In genomic region chrX:45186643-45187026, GRCh38 we compare ENCODE assay signal across 1 cellular context.
TF ChIP-seq lines count a peak whose summit lies in the region.

No MANE protein-coding gene starts in this region.

TF ChIP-seq in GM12878, 131 proteins besides CTCF, POLR2A, EP300 and RAD21 (continued from another document):
- TF ChIP-seq GATAD2B (conservative IDR thresholded peaks at IDR 0.05; ENCODE audit: low read depth) (no peak), GABPA (IDR thresholded peaks at IDR 0.05; ENCODE audit: low read depth) (no peak), SKIL (IDR thresholded peaks at IDR 0.05; ENCODE audit: low read depth, poor library complexity, severe bottlenecking) (no peak), RBBP5 (conservative IDR thresholded peaks at IDR 0.05) (no peak), ETV6 (conservative IDR thresholded peaks at IDR 0.05 in 1 of 2, IDR thresholded peaks at IDR 0.05 in 1 of 2; ENCODE audit: borderline replicate concordance in 1 of 2, low read depth in 1 of 2) (no peak), POLR2AphosphoS2 (IDR thresholded peaks at IDR 0.05; ENCODE audit: low read depth, low read length) (no peak), MEF2B (IDR thresholded peaks at IDR 0.05; ENCODE audit: partially characterized antibody, poor library complexity, severe bottlenecking) (no peak), SMARCA5 (IDR thresholded peaks at IDR 0.05) (no peak), TCF7 (IDR thresholded peaks at IDR 0.05; ENCODE audit: borderline replicate concordance) (no peak), CEBPB (IDR thresholded peaks at IDR 0.05; ENCODE audit: borderline replicate concordance in 1 of 2, low read depth in 2 of 2, low read length in 2 of 2) (no peak), KDM1A (IDR thresholded peaks at IDR 0.05; ENCODE audit: borderline replicate concordance) (no peak), ATF3 (IDR thresholded peaks at IDR 0.05; ENCODE audit: borderline replicate concordance, extremely low read depth, low read depth, low read length) (no peak), FOS (IDR thresholded peaks at IDR 0.05; ENCODE audit: borderline replicate concordance, extremely low read depth, insufficient read length) (no peak), RAD51 (IDR thresholded peaks at IDR 0.05) (no peak), YY1 (IDR thresholded peaks at IDR 0.05; ENCODE audit: low read depth, low read length) (no peak)
TF ChIP-seq in GM12878: peak in this region for 0.
